36 cellular contexts compared by ENCODE assay signal in the genomic region with DNA sequence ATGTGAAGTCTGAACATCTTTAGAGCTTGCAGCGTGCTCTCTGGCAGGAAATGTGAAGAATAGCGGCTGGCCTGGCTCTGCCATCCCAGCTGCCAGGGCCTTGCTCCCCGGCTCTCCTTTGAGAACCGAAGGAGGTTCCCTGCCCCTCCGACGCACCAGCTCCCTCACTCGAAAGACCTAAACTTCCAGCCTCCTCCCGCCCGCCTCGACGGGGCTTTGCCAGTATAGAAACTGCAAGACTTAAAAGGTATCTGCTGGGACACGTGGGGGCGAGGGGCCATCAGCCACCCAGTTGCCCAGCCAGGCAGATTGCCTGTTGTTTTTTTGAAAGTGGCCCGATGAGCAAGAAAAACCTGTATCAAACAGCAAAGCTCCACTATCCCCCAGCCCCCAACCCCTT.
"Had no signal": no experiment of that assay in that cellular context is flagged by ENCODE, and none has a peak within 500 bp of the region (broad histone marks: within the 10 kb centered on the region; RNA-seq: fewer than 3 reads in every experiment).

No MANE protein-coding gene starts in this region.

- H3K27ac Mint-ChIP-seq: activated B cell treated with CpG ODN at 0.5 μM for 24 hours; activated CD4-positive, alpha-beta memory T cell treated with anti-CD3 and anti-CD28 coated beads for 36 hours; activated CD4-positive, alpha-beta T cell treated with anti-CD3 and anti-CD28 coated beads for 36 hours; activated CD8-positive, alpha-beta T cell treated with anti-CD3 and anti-CD28 coated beads for 36 hours; activated naive CD4-positive, alpha-beta T cell treated with anti-CD3 and anti-CD28 coated beads, Interleukin-2, amount 10 ng/mL, durations not matched to agents 7 days and 5 days; activated naive CD4-positive, alpha-beta T cell treated with anti-CD3 and anti-CD28 coated beads, Interleukin-2, amount 50 U/mL, for 24 hours; activated naive CD8-positive, alpha-beta T cell; activated naive CD8-positive, alpha-beta T cell treated with anti-CD3 and anti-CD28 coated beads, Interleukin-2, amount 10 ng/mL, durations not matched to agents 7 days and 5 days; activated naive CD8-positive, alpha-beta T cell treated with anti-CD3 and anti-CD28 coated beads, Interleukin-2, amount 50 U/mL, for 24 hours; activated T-cell treated with anti-CD3 and anti-CD28 coated beads, Interleukin-2, amount 50 U/mL, for 72 hours; activated T-helper 1 cell treated with anti-CD3 and anti-CD28 coated beads, Interleukin-12 subunit alpha, Interleukin-12 subunit beta, Interleukin-2, Interleukin-4 antibody, amounts not matched to agents 30 ng/mL and 10 ng/mL and 1 ng/mL, durations not matched to agents 14 hours and 24 hours and 36 hours; activated T-helper 17 cell treated with anti-CD3 and anti-CD28 coated beads, Interleukin-2, amount 50 U/mL, for 72 hours; T-helper 1 cell treated with Interleukin-12 subunit alpha and Interleukin-12 subunit beta and Interleukin-4 antibody, amounts not matched to agents 30 μg/mL and 1 μg/mL, for 36 hours; T-helper 2 cell treated with Interferon-gamma antibody and Interleukin-4, amounts not matched to agents 5 μg/mL and 100 μg/mL, for 36 hours had no signal

- H3K9me3 ChIP-seq: ascending aorta had no signal

- DNase-seq: activated B cell treated with CpG ODN at 0.5 μM for 24 hours; activated CD4-positive, alpha-beta memory T cell treated with anti-CD3 and anti-CD28 coated beads for 36 hours; activated CD4-positive, alpha-beta T cell treated with anti-CD3 and anti-CD28 coated beads for 36 hours; activated CD4-positive, alpha-beta T cell treated with anti-CD3 and anti-CD28 coated beads for 48 hours; activated CD4-positive, alpha-beta T cell treated with anti-CD3 and anti-CD28 coated beads, Interleukin-2, amount 50 U/mL, for 1 hour; activated CD4-positive, alpha-beta T cell treated with anti-CD3 and anti-CD28 coated beads, Interleukin-2, amount 50 U/mL, for 4 hours; activated CD4-positive, CD25-positive, alpha-beta regulatory T cell treated with anti-CD3 and anti-CD28 coated beads, Interleukin-2, amount 50 U/mL, for 72 hours; activated CD8-positive, alpha-beta memory T cell treated with anti-CD3 and anti-CD28 coated beads, Interleukin-2, amount 50 U/mL, for 4 hours; activated CD8-positive, alpha-beta T cell treated with anti-CD3 and anti-CD28 coated beads for 36 hours; activated gamma-delta T cell; activated naive CD4-positive, alpha-beta T cell treated with anti-CD3 and anti-CD28 coated beads, Interleukin-2, amount 10 ng/mL, durations not matched to agents 7 days and 5 days; activated naive CD4-positive, alpha-beta T cell treated with Interleukin-2 at 50 U/mL for 16 hours; activated naive CD8-positive, alpha-beta T cell treated with anti-CD3 and anti-CD28 coated beads, Interleukin-2, amount 10 ng/mL, durations not matched to agents 7 days and 5 days; activated naive CD8-positive, alpha-beta T cell treated with anti-CD3 and anti-CD28 coated beads, Interleukin-2, amount 50 U/mL, for 24 hours; activated T-cell treated with anti-CD3 and anti-CD28 coated beads for 4 hours; activated T-cell treated with anti-CD3 and anti-CD28 coated beads, Interleukin-2, amount 50 U/mL, for 1 hour; activated T-cell treated with anti-CD3 and anti-CD28 coated beads, Interleukin-2, amount 50 U/mL, for 4 hours; activated T-cell treated with anti-CD3 and anti-CD28 coated beads, Interleukin-2, amount 50 U/mL, for 72 hours; amygdala; anterior cingulate cortex; caudate nucleus; cerebellar nuclear complex; T-helper 1 cell; T-helper 2 cell; T-helper 9 cell had no signal

- H3K27ac ChIP-seq: ascending aorta, cardiac muscle cell, VCaP had no signal

- H3K27me3 ChIP-seq: ascending aorta, cardiac muscle cell had no signal

- H3K4me3 Mint-ChIP-seq: activated B cell treated with CpG ODN at 0.5 μM for 24 hours; activated CD4-positive, alpha-beta memory T cell treated with anti-CD3 and anti-CD28 coated beads for 36 hours; activated CD4-positive, alpha-beta T cell treated with anti-CD3 and anti-CD28 coated beads for 36 hours; activated CD8-positive, alpha-beta T cell treated with anti-CD3 and anti-CD28 coated beads for 36 hours; activated naive CD4-positive, alpha-beta T cell treated with anti-CD3 and anti-CD28 coated beads, Interleukin-2, amount 10 ng/mL, durations not matched to agents 7 days and 5 days; activated naive CD4-positive, alpha-beta T cell treated with anti-CD3 and anti-CD28 coated beads, Interleukin-2, amount 50 U/mL, for 24 hours; activated naive CD8-positive, alpha-beta T cell; activated naive CD8-positive, alpha-beta T cell treated with anti-CD3 and anti-CD28 coated beads, Interleukin-2, amount 10 ng/mL, durations not matched to agents 7 days and 5 days; activated naive CD8-positive, alpha-beta T cell treated with anti-CD3 and anti-CD28 coated beads, Interleukin-2, amount 50 U/mL, for 24 hours; activated T-cell treated with anti-CD3 and anti-CD28 coated beads, Interleukin-2, amount 50 U/mL, for 4 hours; activated T-cell treated with anti-CD3 and anti-CD28 coated beads, Interleukin-2, amount 50 U/mL, for 72 hours; activated T-helper 1 cell treated with anti-CD3 and anti-CD28 coated beads, Interleukin-12 subunit alpha, Interleukin-12 subunit beta, Interleukin-2, Interleukin-4 antibody, amounts not matched to agents 30 ng/mL and 10 ng/mL and 1 ng/mL, durations not matched to agents 14 hours and 24 hours and 36 hours; activated T-helper 17 cell treated with anti-CD3 and anti-CD28 coated beads, Interleukin-2, amount 50 U/mL, for 72 hours; brain; central memory CD8-positive, alpha-beta T cell; T-helper 1 cell treated with Interleukin-12 subunit alpha and Interleukin-12 subunit beta and Interleukin-4 antibody, amounts not matched to agents 30 μg/mL and 1 μg/mL, for 36 hours; T-helper 2 cell treated with Interferon-gamma antibody and Interleukin-4, amounts not matched to agents 5 μg/mL and 100 μg/mL, for 36 hours had no signal

- H3K4me3 ChIP-seq: ascending aorta, cardiac muscle cell had no signal

- H3K9me3 Mint-ChIP-seq: activated CD4-positive, alpha-beta memory T cell treated with anti-CD3 and anti-CD28 coated beads for 36 hours; activated CD8-positive, alpha-beta T cell treated with anti-CD3 and anti-CD28 coated beads for 36 hours; activated naive CD4-positive, alpha-beta T cell treated with anti-CD3 and anti-CD28 coated beads, Interleukin-2, amount 10 ng/mL, durations not matched to agents 7 days and 5 days; activated naive CD4-positive, alpha-beta T cell treated with anti-CD3 and anti-CD28 coated beads, Interleukin-2, amount 50 U/mL, for 24 hours; activated naive CD8-positive, alpha-beta T cell treated with anti-CD3 and anti-CD28 coated beads, Interleukin-2, amount 10 ng/mL, durations not matched to agents 7 days and 5 days; activated naive CD8-positive, alpha-beta T cell treated with anti-CD3 and anti-CD28 coated beads, Interleukin-2, amount 50 U/mL, for 24 hours; activated T-cell treated with anti-CD3 and anti-CD28 coated beads, Interleukin-2, amount 50 U/mL, for 4 hours; activated T-cell treated with anti-CD3 and anti-CD28 coated beads, Interleukin-2, amount 50 U/mL, for 72 hours; activated T-helper 1 cell treated with anti-CD3 and anti-CD28 coated beads, Interleukin-12 subunit alpha, Interleukin-12 subunit beta, Interleukin-2, Interleukin-4 antibody, amounts not matched to agents 30 ng/mL and 10 ng/mL and 1 ng/mL, durations not matched to agents 14 hours and 24 hours and 36 hours; activated T-helper 17 cell treated with anti-CD3 and anti-CD28 coated beads, Interleukin-2, amount 50 U/mL, for 72 hours; central memory CD8-positive, alpha-beta T cell; T-helper 1 cell treated with Interleukin-12 subunit alpha and Interleukin-12 subunit beta and Interleukin-4 antibody, amounts not matched to agents 30 μg/mL and 1 μg/mL, for 36 hours; T-helper 2 cell treated with Interferon-gamma antibody and Interleukin-4, amounts not matched to agents 5 μg/mL and 100 μg/mL, for 36 hours had no signal

- H3K36me3 ChIP-seq: ascending aorta, cardiac muscle cell had no signal

- H3K27me3 Mint-ChIP-seq: activated B cell treated with CpG ODN at 0.5 μM for 24 hours; activated CD4-positive, alpha-beta T cell treated with anti-CD3 and anti-CD28 coated beads for 36 hours; activated CD8-positive, alpha-beta T cell treated with anti-CD3 and anti-CD28 coated beads for 36 hours; activated naive CD4-positive, alpha-beta T cell treated with anti-CD3 and anti-CD28 coated beads, Interleukin-2, amount 10 ng/mL, durations not matched to agents 7 days and 5 days; activated naive CD8-positive, alpha-beta T cell treated with anti-CD3 and anti-CD28 coated beads, Interleukin-2, amount 10 ng/mL, durations not matched to agents 7 days and 5 days had no signal

- H3K4me1 Mint-ChIP-seq: activated B cell treated with CpG ODN at 0.5 μM for 24 hours; activated CD4-positive, alpha-beta T cell treated with anti-CD3 and anti-CD28 coated beads for 36 hours; activated naive CD4-positive, alpha-beta T cell treated with anti-CD3 and anti-CD28 coated beads, Interleukin-2, amount 10 ng/mL, durations not matched to agents 7 days and 5 days; activated naive CD4-positive, alpha-beta T cell treated with anti-CD3 and anti-CD28 coated beads, Interleukin-2, amount 50 U/mL, for 24 hours; activated naive CD8-positive, alpha-beta T cell treated with anti-CD3 and anti-CD28 coated beads, Interleukin-2, amount 10 ng/mL, durations not matched to agents 7 days and 5 days; activated naive CD8-positive, alpha-beta T cell treated with anti-CD3 and anti-CD28 coated beads, Interleukin-2, amount 50 U/mL, for 24 hours; activated T-helper 17 cell treated with anti-CD3 and anti-CD28 coated beads, Interleukin-2, amount 50 U/mL, for 72 hours; central memory CD8-positive, alpha-beta T cell had no signal

- H3K4me1 ChIP-seq: ascending aorta had no signal

- H3K36me3 Mint-ChIP-seq: activated CD4-positive, alpha-beta memory T cell treated with anti-CD3 and anti-CD28 coated beads for 36 hours; activated naive CD4-positive, alpha-beta T cell treated with anti-CD3 and anti-CD28 coated beads, Interleukin-2, amount 10 ng/mL, durations not matched to agents 7 days and 5 days; activated naive CD4-positive, alpha-beta T cell treated with anti-CD3 and anti-CD28 coated beads, Interleukin-2, amount 50 U/mL, for 24 hours; activated naive CD8-positive, alpha-beta T cell; activated naive CD8-positive, alpha-beta T cell treated with anti-CD3 and anti-CD28 coated beads, Interleukin-2, amount 10 ng/mL, durations not matched to agents 7 days and 5 days; brain had no signal
